1 cellular context compared by ENCODE assay signal in the genomic region with DNA sequence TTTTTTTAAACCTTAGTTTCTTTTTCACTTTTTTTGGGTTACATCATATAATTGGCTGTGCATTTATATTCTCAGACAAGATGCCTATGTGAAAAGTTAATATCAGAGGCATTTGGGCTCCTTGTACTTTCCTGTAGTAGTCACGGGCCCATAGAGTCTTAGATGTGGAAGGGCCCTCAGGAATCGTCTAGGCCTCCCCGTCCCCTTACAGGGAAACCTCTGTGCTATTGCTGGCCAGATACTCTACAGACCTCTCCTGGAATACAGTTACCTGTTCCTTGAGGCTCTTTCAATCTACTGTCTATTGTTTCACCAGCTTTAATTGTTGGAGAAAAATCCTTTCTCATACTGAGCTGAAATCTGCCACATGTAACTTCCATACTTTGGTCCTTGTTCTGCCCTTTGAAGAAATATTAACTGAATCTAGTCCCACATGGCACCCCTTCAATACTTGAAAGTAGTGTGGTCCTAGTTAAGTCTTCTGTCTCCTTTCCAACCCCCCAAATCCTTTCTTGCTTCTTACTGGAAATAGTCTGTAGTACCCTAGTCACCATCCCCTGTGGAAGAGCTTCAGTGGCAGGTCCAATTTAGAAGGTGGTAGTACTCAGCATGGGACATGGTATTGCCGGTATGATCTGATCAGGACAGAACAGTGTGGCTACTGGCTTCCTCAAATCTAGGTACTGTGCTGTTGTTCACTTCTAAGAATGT.
A peak's percentile ranks its signal among the peaks of the same experiment; 100 is the strongest.
TF ChIP-seq lines count a peak whose summit lies in the region.

No MANE protein-coding gene starts in this region.

TF ChIP-seq in K562, 482 proteins besides CTCF, POLR2A, EP300 and RAD21:
- TF ChIP-seq, protein P1, sequence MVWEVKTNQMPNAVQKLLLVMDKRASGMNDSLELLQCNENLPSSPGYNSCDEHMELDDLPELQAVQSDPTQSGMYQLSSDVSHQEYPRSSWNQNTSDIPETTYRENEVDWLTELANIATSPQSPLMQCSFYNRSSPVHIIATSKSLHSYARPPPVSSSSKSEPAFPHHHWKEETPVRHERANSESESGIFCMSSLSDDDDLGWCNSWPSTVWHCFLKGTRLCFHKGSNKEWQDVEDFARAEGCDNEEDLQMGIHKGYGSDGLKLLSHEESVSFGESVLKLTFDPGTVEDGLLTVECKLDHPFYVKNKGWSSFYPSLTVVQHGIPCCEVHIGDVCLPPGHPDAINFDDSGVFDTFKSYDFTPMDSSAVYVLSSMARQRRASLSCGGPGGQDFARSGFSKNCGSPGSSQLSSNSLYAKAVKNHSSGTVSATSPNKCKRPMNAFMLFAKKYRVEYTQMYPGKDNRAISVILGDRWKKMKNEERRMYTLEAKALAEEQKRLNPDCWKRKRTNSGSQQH (CRISPR knock-in tag; IDR thresholded peaks at IDR 0.05), result no peak
- TF ChIP-seq, protein P2, sequence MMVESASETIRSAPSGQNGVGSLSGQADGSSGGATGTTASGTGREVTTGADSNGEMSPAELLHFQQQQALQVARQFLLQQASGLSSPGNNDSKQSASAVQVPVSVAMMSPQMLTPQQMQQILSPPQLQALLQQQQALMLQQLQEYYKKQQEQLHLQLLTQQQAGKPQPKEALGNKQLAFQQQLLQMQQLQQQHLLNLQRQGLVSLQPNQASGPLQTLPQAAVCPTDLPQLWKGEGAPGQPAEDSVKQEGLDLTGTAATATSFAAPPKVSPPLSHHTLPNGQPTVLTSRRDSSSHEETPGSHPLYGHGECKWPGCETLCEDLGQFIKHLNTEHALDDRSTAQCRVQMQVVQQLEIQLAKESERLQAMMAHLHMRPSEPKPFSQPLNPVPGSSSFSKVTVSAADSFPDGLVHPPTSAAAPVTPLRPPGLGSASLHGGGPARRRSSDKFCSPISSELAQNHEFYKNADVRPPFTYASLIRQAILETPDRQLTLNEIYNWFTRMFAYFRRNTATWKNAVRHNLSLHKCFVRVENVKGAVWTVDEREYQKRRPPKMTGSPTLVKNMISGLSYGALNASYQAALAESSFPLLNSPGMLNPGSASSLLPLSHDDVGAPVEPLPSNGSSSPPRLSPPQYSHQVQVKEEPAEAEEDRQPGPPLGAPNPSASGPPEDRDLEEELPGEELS (CRISPR knock-in tag; IDR thresholded peaks at IDR 0.05; ENCODE audit: borderline replicate concordance), result no peak
- TF ChIP-seq, protein P3, sequence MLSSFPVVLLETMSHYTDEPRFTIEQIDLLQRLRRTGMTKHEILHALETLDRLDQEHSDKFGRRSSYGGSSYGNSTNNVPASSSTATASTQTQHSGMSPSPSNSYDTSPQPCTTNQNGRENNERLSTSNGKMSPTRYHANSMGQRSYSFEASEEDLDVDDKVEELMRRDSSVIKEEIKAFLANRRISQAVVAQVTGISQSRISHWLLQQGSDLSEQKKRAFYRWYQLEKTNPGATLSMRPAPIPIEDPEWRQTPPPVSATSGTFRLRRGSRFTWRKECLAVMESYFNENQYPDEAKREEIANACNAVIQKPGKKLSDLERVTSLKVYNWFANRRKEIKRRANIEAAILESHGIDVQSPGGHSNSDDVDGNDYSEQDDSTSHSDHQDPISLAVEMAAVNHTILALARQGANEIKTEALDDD (IDR thresholded peaks at IDR 0.05), result 0 out of 2 replicates have a peak, but pooled peaks have one; percentile 10
- TF ChIP-seq, protein P4, sequence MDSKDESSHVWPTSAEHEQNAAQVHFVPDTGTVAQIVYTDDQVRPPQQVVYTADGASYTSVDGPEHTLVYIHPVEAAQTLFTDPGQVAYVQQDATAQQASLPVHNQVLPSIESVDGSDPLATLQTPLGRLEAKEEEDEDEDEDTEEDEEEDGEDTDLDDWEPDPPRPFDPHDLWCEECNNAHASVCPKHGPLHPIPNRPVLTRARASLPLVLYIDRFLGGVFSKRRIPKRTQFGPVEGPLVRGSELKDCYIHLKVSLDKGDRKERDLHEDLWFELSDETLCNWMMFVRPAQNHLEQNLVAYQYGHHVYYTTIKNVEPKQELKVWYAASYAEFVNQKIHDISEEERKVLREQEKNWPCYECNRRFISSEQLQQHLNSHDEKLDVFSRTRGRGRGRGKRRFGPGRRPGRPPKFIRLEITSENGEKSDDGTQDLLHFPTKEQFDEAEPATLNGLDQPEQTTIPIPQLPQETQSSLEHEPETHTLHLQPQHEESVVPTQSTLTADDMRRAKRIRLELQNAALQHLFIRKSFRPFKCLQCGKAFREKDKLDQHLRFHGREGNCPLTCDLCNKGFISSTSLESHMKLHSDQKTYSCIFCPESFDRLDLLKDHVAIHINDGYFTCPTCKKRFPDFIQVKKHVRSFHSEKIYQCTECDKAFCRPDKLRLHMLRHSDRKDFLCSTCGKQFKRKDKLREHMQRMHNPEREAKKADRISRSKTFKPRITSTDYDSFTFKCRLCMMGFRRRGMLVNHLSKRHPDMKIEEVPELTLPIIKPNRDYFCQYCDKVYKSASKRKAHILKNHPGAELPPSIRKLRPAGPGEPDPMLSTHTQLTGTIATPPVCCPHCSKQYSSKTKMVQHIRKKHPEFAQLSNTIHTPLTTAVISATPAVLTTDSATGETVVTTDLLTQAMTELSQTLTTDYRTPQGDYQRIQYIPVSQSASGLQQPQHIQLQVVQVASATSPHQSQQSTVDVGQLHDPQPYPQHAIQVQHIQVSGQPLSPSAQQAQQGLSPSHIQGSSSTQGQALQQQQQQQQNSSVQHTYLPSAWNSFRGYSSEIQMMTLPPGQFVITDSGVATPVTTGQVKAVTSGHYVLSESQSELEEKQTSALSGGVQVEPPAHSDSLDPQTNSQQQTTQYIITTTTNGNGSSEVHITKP (IDR thresholded peaks at IDR 0.05; ENCODE audit: partially characterized antibody), result peak; percentile 67
- TF ChIP-seq POU5F1 (IDR thresholded peaks at IDR 0.05; ENCODE audit: borderline replicate concordance, low read depth, low read length, partially characterized antibody) (no peak), CREB1 (IDR thresholded peaks at IDR 0.05) (no peak), CREB1 (CRISPR knock-in tag; IDR thresholded peaks at IDR 0.05) (no peak), GABPB2 (CRISPR knock-in tag; conservative IDR thresholded peaks at IDR 0.05) (no peak), KDM5B (IDR thresholded peaks at IDR 0.05; ENCODE audit: insufficient replicate concordance, low read depth, low read length) (no peak)
- TF ChIP-seq, protein P5, sequence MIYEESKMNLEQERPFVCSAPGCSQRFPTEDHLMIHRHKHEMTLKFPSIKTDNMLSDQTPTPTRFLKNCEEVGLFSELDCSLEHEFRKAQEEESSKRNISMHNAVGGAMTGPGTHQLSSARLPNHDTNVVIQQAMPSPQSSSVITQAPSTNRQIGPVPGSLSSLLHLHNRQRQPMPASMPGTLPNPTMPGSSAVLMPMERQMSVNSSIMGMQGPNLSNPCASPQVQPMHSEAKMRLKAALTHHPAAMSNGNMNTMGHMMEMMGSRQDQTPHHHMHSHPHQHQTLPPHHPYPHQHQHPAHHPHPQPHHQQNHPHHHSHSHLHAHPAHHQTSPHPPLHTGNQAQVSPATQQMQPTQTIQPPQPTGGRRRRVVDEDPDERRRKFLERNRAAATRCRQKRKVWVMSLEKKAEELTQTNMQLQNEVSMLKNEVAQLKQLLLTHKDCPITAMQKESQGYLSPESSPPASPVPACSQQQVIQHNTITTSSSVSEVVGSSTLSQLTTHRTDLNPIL (CRISPR knock-in tag; IDR thresholded peaks at IDR 0.05), result no peak
